Comparison of ENCODE assay signal across 8 cellular contexts in genomic region chr17:27494192-27495091, GRCh38. TPM values are rescaled to one million over a fixed set of nuclear protein-coding genes. Genes with fewer than 3 reads are reported as not detected.
A peak's percentile ranks its signal among the peaks of the same experiment; 100 is the strongest.
DNase-seq lines count a peak whose midpoint lies in the region; ATAC-seq lines count a peak whose summit lies in the region.

No MANE protein-coding gene starts in this region.

- no peaks in the 10 kb centered on the region for H3K9me3 ChIP-seq in skeletal muscle satellite cell (replicated peaks; ENCODE audit: low read length)

- DNase-seq in Right ventricle myocardium inferior (ENCODE audit: missing footprints) (peak; percentile 82), cardiac septum (ENCODE audit: low spot score) (no peak), astrocyte of the hippocampus (ENCODE audit: low read depth, low spot score) (peak; percentile 70), iPS-NIHi11 (ENCODE audit: low spot score) (peak; percentile 70)
- DNase-seq in activated naive CD4-positive, alpha-beta T cell treated with Interleukin-2 at 50 U/mL for 16 hours: no peak

- peak overlapping the region; percentile 44 for H3K4me2 ChIP-seq in skeletal muscle satellite cell (ENCODE audit: low read length)

- peak; percentile 88 for ATAC-seq in Right ventricle myocardium inferior
- ATAC-seq in HG02623 (IDR thresholded peaks at IDR 0.05; ENCODE audit: unreplicated experiment): no peak
- no peak for ATAC-seq in HG03342 (IDR thresholded peaks at IDR 0.05; ENCODE audit: unreplicated experiment)

- H3K4me3 ChIP-seq in skeletal muscle satellite cell (ENCODE audit: low read length): no peak overlapping the region

- peaks cover 27% of the 10 kb centered on the region for H3K27me3 ChIP-seq in skeletal muscle satellite cell (ENCODE audit: control insufficient read depth, insufficient read depth, low read length)

- intact Hi-C loops in Right ventricle myocardium inferior (cut with DNase I): loop anchor here (5.0 kb wide), 1 partner anchor 73 kb away; no protein-coding TSS in a partner anchor
- intact Hi-C loops in cardiac septum (cut with DNase I): loop anchor here (5.0 kb wide), 3 partner anchors 43 to 83 kb away; no protein-coding TSS in a partner anchor

- H3K9ac ChIP-seq in skeletal muscle satellite cell (ENCODE audit: low read depth, low read length): no peak overlapping the region

- H3K36me3 ChIP-seq in skeletal muscle satellite cell (ENCODE audit: insufficient read depth, low read length): no peaks in the 10 kb centered on the region

- H3K4me1 ChIP-seq in skeletal muscle satellite cell (ENCODE audit: control insufficient read depth, insufficient read depth, low read length): peaks cover 7% of the 10 kb centered on the region

RNA-seq across cellular contexts. Expression of gene KSR1, which starts 38.2 kb away (rescaled TPM):
- total RNA-seq in Right ventricle myocardium inferior (9.5 TPM), cardiac septum (13.6 TPM)
- 4.8 and 7.4 TPM in 2 replicates for total RNA-seq in skeletal muscle satellite cell (2012; rRNA removed)

Comparison
In these comparisons a context has a peak if more than half of its experiments do, and no peak if none do; other contexts are left out.
1. DNase-seq: peak in Right ventricle myocardium inferior (single experiment), astrocyte of the hippocampus (single experiment) and iPS-NIHi11 (single experiment); none in cardiac septum (single experiment) and activated naive CD4-positive, alpha-beta T cell treated with Interleukin-2 at 50 U/mL for 16 hours (single experiment).